In genomic region chr11:68584097-68584496, GRCh38 we compare ENCODE assay signal across 8 cellular contexts.
A peak's percentile ranks its signal among the peaks of the same experiment; 100 is the strongest.
DNase-seq lines count a peak whose midpoint lies in the region; ATAC-seq and TF ChIP-seq lines count a peak whose summit lies in the region.

No MANE protein-coding gene starts in this region.

- H3K9ac ChIP-seq in NT2/D1 (ENCODE audit: insufficient read length, low read depth): no peak overlapping the region

- intact Hi-C loops in sciatic nerve (cut with DNase I): no loop called here

- no peak for ATAC-seq in foreskin keratinocyte
- peak; percentile 39 for ATAC-seq in sciatic nerve
- no peak for ATAC-seq in HG02885 (IDR thresholded peaks at IDR 0.05; ENCODE audit: poor library complexity, unreplicated experiment)

- H3K27ac ChIP-seq in foreskin keratinocyte: no peak overlapping the region

- no peaks in the 10 kb centered on the region for H3K27me3 ChIP-seq in NT2/D1 (ENCODE audit: insufficient read depth, insufficient read length)
- H3K27me3 ChIP-seq in foreskin keratinocyte: no peaks in the 10 kb centered on the region

- DNase-seq in NCI-H2227 (lab: John Stamatoyannopoulos, UW; ENCODE audit: unreplicated experiment) (peak; percentile 41), NCI-H2227 treated with DMSO at 0.1 percent for 48 hours (lab: John Stamatoyannopoulos, UW) (no peak), NT2/D1 (ENCODE audit: low read depth, low spot score) (peak; percentile 63), activated T-cell treated with anti-CD3 and anti-CD28 coated beads for 48 hours (ENCODE audit: low read depth) (peak; percentile 46), foreskin keratinocyte (no peak), sciatic nerve (ENCODE audit: low spot score) (peak; percentile 65), NCI-H1092 treated with DMSO at 0.1 percent for 48 hours (lab: John Stamatoyannopoulos, UW) (no peak)

- H3K9me3 ChIP-seq in NT2/D1 (ENCODE audit: insufficient read depth, low read length): no peaks in the 10 kb centered on the region

- H3K4me1 ChIP-seq in NT2/D1 (ENCODE audit: insufficient read depth, insufficient read length): no peaks in the 10 kb centered on the region
- peaks cover 16% of the 10 kb centered on the region for H3K4me1 ChIP-seq in foreskin keratinocyte

- peak; percentile 63 for TF ChIP-seq CTCF in foreskin keratinocyte (conservative IDR thresholded peaks at IDR 0.05)

- H3K4me3 ChIP-seq in NT2/D1 (ENCODE audit: insufficient read length, low read depth): no peak overlapping the region

- peaks cover 56% of the 10 kb centered on the region for H3K36me3 ChIP-seq in NT2/D1 (ENCODE audit: insufficient read depth, insufficient read length, low read length)

Comparison
In these comparisons a context has a peak if more than half of its experiments do, and no peak if none do; other contexts are left out.
1. DNase-seq: peak in NCI-H2227 (single experiment), NT2/D1 (single experiment), activated T-cell treated with anti-CD3 and anti-CD28 coated beads for 48 hours (single experiment) and sciatic nerve (single experiment); none in NCI-H2227 treated with DMSO at 0.1 percent for 48 hours (single experiment), foreskin keratinocyte (0 of 2) and NCI-H1092 treated with DMSO at 0.1 percent for 48 hours (single experiment).